Comparison of ENCODE assay signal across 35 cellular contexts in the genomic region with DNA sequence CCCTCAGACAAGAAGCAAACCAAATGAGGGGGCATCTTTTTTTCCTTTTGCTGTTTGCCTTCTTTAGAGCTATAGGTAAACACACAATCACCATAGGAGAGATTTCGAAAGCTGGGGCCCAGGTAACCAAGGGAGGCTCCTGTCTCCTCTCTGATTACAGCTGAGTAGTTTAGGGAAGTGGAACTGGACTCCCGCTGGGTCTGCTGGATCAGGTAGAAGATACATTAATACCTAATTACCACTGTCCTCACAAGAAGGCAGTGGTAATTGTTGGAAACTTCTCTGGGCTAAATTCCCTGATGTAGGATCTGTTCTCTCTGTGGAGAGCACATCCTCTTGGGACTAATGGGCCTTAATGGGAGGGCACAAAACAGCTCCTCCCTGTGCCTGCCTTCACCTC. TPM values are rescaled to one million over a fixed set of nuclear protein-coding genes. Genes with fewer than 3 reads are reported as not detected.
"Had no signal": no experiment of that assay in that cellular context is flagged by ENCODE, and none has a peak within 500 bp of the region (broad histone marks: within the 10 kb centered on the region; RNA-seq: fewer than 3 reads in every experiment).

No MANE protein-coding gene starts in this region.

- H3K36me3 ChIP-seq: right atrium auricular region, thyroid gland, upper lobe of left lung, vagina had no signal

- FAIRE-seq: bronchial epithelial cell, colon, kidney had no signal

- DNase-seq: activated CD4-positive, alpha-beta T cell treated with anti-CD3 and anti-CD28 coated beads, Interleukin-2, amount 10 ng/mL, durations not matched to agents 7 days and 5 days; activated CD4-positive, CD25-positive, alpha-beta regulatory T cell treated with anti-CD3 and anti-CD28 coated beads, Interleukin-2, amount 50 U/mL, for 72 hours; activated naive CD4-positive, alpha-beta T cell treated with Interleukin-2 at 50 U/mL for 16 hours; activated T-cell treated with anti-CD3 and anti-CD28 coated beads for 4 hours; activated T-cell treated with anti-CD3 and anti-CD28 coated beads, Interleukin-2, amount 50 U/mL, for 72 hours; anterior cingulate cortex; dorsolateral prefrontal cortex; effector memory CD4-positive, alpha-beta T cell; foreskin fibroblast; head of caudate nucleus; hippocampal formation; kidney; left colon; mammary epithelial cell; midbrain; naive thymus-derived CD8-positive, alpha-beta T cell; occipital lobe; stimulated activated CD4-positive, alpha-beta T cell treated with anti-CD3 and anti-CD28 coated beads, Interleukin-1b, Interleukin-23, amount 100 ng/mL, for 48 hours; stimulated activated CD4-positive, alpha-beta T cell treated with anti-CD3 and anti-CD28 coated beads, Interleukin-4, amount 100 ng/mL, for 4 hours; stimulated activated CD8-positive, alpha-beta memory T cell treated with anti-CD3 and anti-CD28 coated beads, Interleukin-4, amount 100 ng/mL, for 48 hours; stimulated activated naive CD8-positive, alpha-beta T cell treated with anti-CD3 and anti-CD28 coated beads, Interleukin-15, amount 100 ng/mL, for 72 hours; thyroid gland; upper lobe of left lung had no signal

- H3K9me3 Mint-ChIP-seq: activated CD4-positive, alpha-beta T cell treated with anti-CD3 and anti-CD28 coated beads, Interleukin-2, amount 10 ng/mL, durations not matched to agents 7 days and 5 days; activated T-cell treated with anti-CD3 and anti-CD28 coated beads, Interleukin-2, amount 50 U/mL, for 72 hours; central memory CD8-positive, alpha-beta T cell; naive thymus-derived CD8-positive, alpha-beta T cell; neural crest cell; stimulated activated memory B cell treated with anti-CD40 and anti-IgM and Interleukin-4, amounts not matched to agents 10 μg/mL and 1 μg/mL and 100 μg/mL, for 72 hours; stimulated activated naive CD8-positive, alpha-beta T cell treated with anti-CD3 and anti-CD28 coated beads, Interleukin-15, amount 100 ng/mL, for 72 hours; T-helper 2 cell treated with Interferon-gamma antibody and Interleukin-4, amounts not matched to agents 5 μg/mL and 100 μg/mL, for 36 hours had no signal

- H3K27me3 ChIP-seq: dorsolateral prefrontal cortex, right atrium auricular region, thyroid gland, upper lobe of left lung, vagina had no signal

- H3K4me1 Mint-ChIP-seq: central memory CD8-positive, alpha-beta T cell; stimulated activated memory B cell treated with anti-CD40 and anti-IgM and Interleukin-4, amounts not matched to agents 10 μg/mL and 1 μg/mL and 100 μg/mL, for 72 hours; stimulated activated naive CD8-positive, alpha-beta T cell treated with anti-CD3 and anti-CD28 coated beads, Interleukin-15, amount 100 ng/mL, for 72 hours had no signal

- H2AFZ ChIP-seq: parathyroid adenoma had no signal

- H3K4me2 ChIP-seq: smooth muscle cell had no signal

- H3K4me3 Mint-ChIP-seq: activated CD4-positive, alpha-beta T cell treated with anti-CD3 and anti-CD28 coated beads, Interleukin-2, amount 10 ng/mL, durations not matched to agents 7 days and 5 days; activated naive CD8-positive, alpha-beta T cell; activated T-cell treated with anti-CD3 and anti-CD28 coated beads, Interleukin-2, amount 50 U/mL, for 72 hours; central memory CD8-positive, alpha-beta T cell; naive thymus-derived CD8-positive, alpha-beta T cell; neural crest cell; stimulated activated memory B cell treated with anti-CD40 and anti-IgM and Interleukin-4, amounts not matched to agents 10 μg/mL and 1 μg/mL and 100 μg/mL, for 72 hours; stimulated activated naive CD8-positive, alpha-beta T cell treated with anti-CD3 and anti-CD28 coated beads, Interleukin-15, amount 100 ng/mL, for 72 hours; T-helper 2 cell treated with Interferon-gamma antibody and Interleukin-4, amounts not matched to agents 5 μg/mL and 100 μg/mL, for 36 hours had no signal

- H3K79me2 ChIP-seq: parathyroid adenoma had no signal

- H3K4me1 ChIP-seq: parathyroid adenoma, right atrium auricular region, upper lobe of left lung, vagina had no signal

- H3K36me3 Mint-ChIP-seq: activated naive CD8-positive, alpha-beta T cell; naive thymus-derived CD8-positive, alpha-beta T cell; stimulated activated memory B cell treated with anti-CD40 and anti-IgM and Interleukin-4, amounts not matched to agents 10 μg/mL and 1 μg/mL and 100 μg/mL, for 72 hours had no signal

- H3K9ac ChIP-seq: parathyroid adenoma had no signal

- H3K27me3 Mint-ChIP-seq: activated CD4-positive, alpha-beta T cell treated with anti-CD3 and anti-CD28 coated beads, Interleukin-2, amount 10 ng/mL, durations not matched to agents 7 days and 5 days; activated naive CD8-positive, alpha-beta T cell; central memory CD8-positive, alpha-beta T cell; naive thymus-derived CD8-positive, alpha-beta T cell; stimulated activated memory B cell treated with anti-CD40 and anti-IgM and Interleukin-4, amounts not matched to agents 10 μg/mL and 1 μg/mL and 100 μg/mL, for 72 hours; stimulated activated naive CD8-positive, alpha-beta T cell treated with anti-CD3 and anti-CD28 coated beads, Interleukin-15, amount 100 ng/mL, for 72 hours had no signal

- ATAC-seq: activated T-cell treated with anti-CD3 and anti-CD28 coated beads, Interleukin-2, amount 50 U/mL, for 72 hours; naive thymus-derived CD8-positive, alpha-beta T cell; stimulated activated memory B cell treated with anti-CD40 and anti-IgM and Interleukin-4, amounts not matched to agents 10 μg/mL and 1 μg/mL and 100 μg/mL, for 72 hours; stimulated activated naive CD8-positive, alpha-beta T cell treated with anti-CD3 and anti-CD28 coated beads, Interleukin-15, amount 100 ng/mL, for 72 hours had no signal

- H3K27ac Mint-ChIP-seq: activated CD4-positive, alpha-beta T cell treated with anti-CD3 and anti-CD28 coated beads, Interleukin-2, amount 10 ng/mL, durations not matched to agents 7 days and 5 days; activated naive CD8-positive, alpha-beta T cell; activated T-cell treated with anti-CD3 and anti-CD28 coated beads, Interleukin-2, amount 50 U/mL, for 72 hours; naive thymus-derived CD8-positive, alpha-beta T cell; stimulated activated memory B cell treated with anti-CD40 and anti-IgM and Interleukin-4, amounts not matched to agents 10 μg/mL and 1 μg/mL and 100 μg/mL, for 72 hours; T-helper 2 cell treated with Interferon-gamma antibody and Interleukin-4, amounts not matched to agents 5 μg/mL and 100 μg/mL, for 36 hours had no signal

- H3K9me3 ChIP-seq: right atrium auricular region, thyroid gland, upper lobe of left lung, vagina had no signal

- H3K4me3 ChIP-seq: dorsolateral prefrontal cortex, right atrium auricular region, smooth muscle cell, thyroid gland, upper lobe of left lung, vagina had no signal

- H3K27ac ChIP-seq: dorsolateral prefrontal cortex, parathyroid adenoma, right atrium auricular region, thyroid gland, upper lobe of left lung, vagina had no signal

RNA-seq across cellular contexts. Expression of a gene that starts 32.7 kb away (rescaled TPM):
- total RNA-seq: bronchial epithelial cell; mammary epithelial cell; naive thymus-derived CD8-positive, alpha-beta T cell; occipital lobe; pulmonary artery endothelial cell; right atrium auricular region; smooth muscle cell had no signal
- polyA plus RNA-seq: mammary epithelial cell; naive thymus-derived CD8-positive, alpha-beta T cell; smooth muscle cell had no signal

RNA-seq across cellular contexts. Expression of a gene that starts 50.8 kb away (rescaled TPM):
- total RNA-seq: pulmonary artery endothelial cell, right atrium auricular region had no signal
- polyA plus RNA-seq: smooth muscle cell had no signal
